Comparison of ENCODE assay signal across 24 cellular contexts in the genomic region with DNA sequence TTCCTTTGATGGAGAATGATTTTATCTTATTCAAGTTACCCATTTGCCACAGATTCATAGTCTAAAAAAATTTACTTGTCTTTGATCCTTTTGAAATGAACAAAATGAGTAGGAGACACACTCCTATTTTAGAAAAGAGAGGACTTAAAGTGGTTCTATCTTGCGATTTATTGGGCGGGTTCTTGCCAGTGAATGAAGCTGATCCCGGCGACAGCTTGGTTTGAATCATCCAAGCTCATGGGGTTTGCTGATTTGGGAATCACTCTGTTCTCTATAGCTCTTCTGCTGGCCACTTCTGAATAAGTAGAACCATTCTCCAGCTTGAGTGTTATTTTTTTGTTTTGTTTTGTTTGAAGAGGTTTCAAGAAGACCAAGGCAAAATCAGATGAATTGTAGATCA.
"Had no signal": no experiment of that assay in that cellular context is flagged by ENCODE, and none has a peak within 500 bp of the region (broad histone marks: within the 10 kb centered on the region; RNA-seq: fewer than 3 reads in every experiment).

No MANE protein-coding gene starts in this region.

- H3K27me3 ChIP-seq: SJCRH30 had no signal

- H3K4me3 ChIP-seq: SJCRH30, SK-N-MC had no signal

- ATAC-seq: activated CD8-positive, alpha-beta T cell treated with anti-CD3 and anti-CD28 coated beads for 36 hours; activated T-cell treated with anti-CD3 and anti-CD28 coated beads, Interleukin-2, amount 50 U/mL, for 72 hours; activated T-helper 17 cell treated with anti-CD3 and anti-CD28 coated beads, Interleukin-2, amount 50 U/mL, for 72 hours; Panc1 had no signal

- H3K27ac ChIP-seq: SJCRH30, SK-N-MC had no signal

- H3K9me3 ChIP-seq: SJCRH30 had no signal

- DNase-seq: activated CD4-positive, alpha-beta T cell treated with anti-CD3 and anti-CD28 coated beads, Interleukin-2, amount 10 ng/mL, durations not matched to agents 24 days and 14 days; activated CD4-positive, alpha-beta T cell treated with anti-CD3 and anti-CD28 coated beads, Interleukin-2, amount 50 U/mL, for 4 hours; activated CD8-positive, alpha-beta T cell treated with anti-CD3 and anti-CD28 coated beads for 36 hours; activated effector memory CD4-positive, alpha-beta T cell treated with anti-CD3 and anti-CD28 coated beads, Interleukin-2, amount 50 U/mL, for 16 hours; activated naive CD4-positive, alpha-beta T cell; activated naive CD4-positive, alpha-beta T cell treated with anti-CD3 and anti-CD28 coated beads, Interleukin-2, amount 50 U/mL, for 16 hours; activated naive CD8-positive, alpha-beta T cell treated with anti-CD3 and anti-CD28 coated beads for 36 hours; activated T-cell treated with anti-CD3 and anti-CD28 coated beads, Interleukin-2, amount 50 U/mL, for 1 hour; activated T-cell treated with anti-CD3 and anti-CD28 coated beads, Interleukin-2, amount 50 U/mL, for 72 hours; amniotic stem cell; aorta; central memory CD4-positive, alpha-beta T cell; NCI-H1092 treated with DMSO at 0.1 percent for 48 hours; NCI-H146; NCI-H2029 treated with DMSO at 0.1 percent for 48 hours; NCI-H2107; NCI-H226; NCI-H446 treated with DMSO at 0.1 percent for 48 hours; NCI-H524; SHP77; SJCRH30 had no signal

- H3K36me3 ChIP-seq: SJCRH30 had no signal
